In genomic region chr2:9235388-9236344, GRCh38 we compare ENCODE assay signal across 10 cellular contexts. TPM values are rescaled to one million over a fixed set of nuclear protein-coding genes. Genes with fewer than 3 reads are reported as not detected.
DNase-seq lines count a peak whose midpoint lies in the region; ATAC-seq and TF ChIP-seq lines count a peak whose summit lies in the region.
"Had no signal": no experiment of that assay in that cellular context is flagged by ENCODE, and none has a peak within 500 bp of the region (broad histone marks: within the 10 kb centered on the region; RNA-seq: fewer than 3 reads in every experiment).

No MANE protein-coding gene starts in this region.

- TF ChIP-seq CTCF in Caco-2 (IDR thresholded peaks at IDR 0.05; ENCODE audit: insufficient read depth in 1 of 2, low read depth in 1 of 2, low read length in 1 of 2, severe bottlenecking in 1 of 2, unreplicated experiment in 1 of 2), result no peak
- no peak for TF ChIP-seq CTCF in ovary (IDR thresholded peaks at IDR 0.05)

- DNase-seq in Caco-2 (no peak), SJSA1 (ENCODE audit: low read depth in 1 of 2, low spot score in 2 of 2) (peak in 1 of 2 experiments; percentile 90), fibroblast of gingiva (ENCODE audit: low read depth) (peak; percentile 44), ovary (peak in 2 of 5 donors; percentile 45 to 51), DMS79 treated with DMSO at 0.1 percent for 48 hours (lab: John Stamatoyannopoulos, UW) (no peak), NOMO-1 (lab: John Stamatoyannopoulos, UW; ENCODE audit: unreplicated experiment in 2 of 2) (no peak)
- DNase-seq: activated gamma-delta T cell, SIG-M5 had no signal

- peak overlapping the region; percentile 90 for H3K27ac Mint-ChIP-seq in Caco-2 (ENCODE audit: unreplicated experiment)

- no peaks in the 10 kb centered on the region for H3K27me3 Mint-ChIP-seq in Caco-2 (ENCODE audit: insufficient read depth, unreplicated experiment)

- POLR2A ChIA-PET in Caco-2 (lab: Charles Lee), result no interaction called here

- H3K36me3 Mint-ChIP-seq in Caco-2 (ENCODE audit: insufficient read depth, unreplicated experiment), result peaks cover 12% of the 10 kb centered on the region

- H3K27me3 ChIP-seq in Caco-2 (replicated peaks; ENCODE audit: control insufficient read depth, insufficient read depth, low read length), result no peaks in the 10 kb centered on the region
- no peaks in the 10 kb centered on the region for H3K27me3 ChIP-seq in SJSA1 (replicated peaks)
- H3K27me3 ChIP-seq in ovary, result no peaks in the 10 kb centered on the region

- BruUV-seq in Caco-2 (replicated peaks; lab: Mats Ljungman, UMichigan), result no TSS peak

- H3K4me1 ChIP-seq in Caco-2 (peaks cover 38% of the 10 kb centered on the region), SJSA1 (replicated peaks) (peaks cover 88% of the 10 kb centered on the region), ovary (ENCODE audit: insufficient read depth) (peaks cover 45% of the 10 kb centered on the region)

- WGBS in ovary, 3 donors, result 34 to 44% (median 35%) methylated on average over 20 of the region's 20 CpGs

- peak overlapping the region; percentile 38 for H3K4me3 Mint-ChIP-seq in Caco-2 (ENCODE audit: unreplicated experiment)

- no peak overlapping the region for H3K4me3 ChIP-seq in Caco-2 (ENCODE audit: low read depth, low read length)
- peak overlapping the region; percentile 8; the same call in 1 of the 2 replicates for H3K4me3 ChIP-seq in SJSA1
- H3K4me3 ChIP-seq in ovary, result no peak overlapping the region

- H3K36me3 ChIP-seq in Caco-2 (ENCODE audit: control insufficient read depth, insufficient read depth, low read length) (no peaks in the 10 kb centered on the region), SJSA1 (no peaks in the 10 kb centered on the region), ovary (no peaks in the 10 kb centered on the region)

- H3K27ac ChIP-seq in SJSA1 (peak overlapping the region; percentile 87), ovary (peak overlapping the region; percentile 41 to 61)

- no peak for TF ChIP-seq EP300 in ovary (IDR thresholded peaks at IDR 0.05)

- peaks cover 35% of the 10 kb centered on the region for H3K4me1 Mint-ChIP-seq in Caco-2 (ENCODE audit: low read depth, unreplicated experiment)

- ATAC-seq in GM21825 (IDR thresholded peaks at IDR 0.05; ENCODE audit: unreplicated experiment), result no peak
- no peak for ATAC-seq in HG02970 (IDR thresholded peaks at IDR 0.05; ENCODE audit: low FRiP score, unreplicated experiment)

- intact Hi-C loops in Caco-2 (cut with micrococcal nuclease; ENCODE audit: unreplicated experiment), result no loop called here
- intact Hi-C loops in ovary (cut with DNase I), result no loop called here

- H3K9me3 Mint-ChIP-seq in Caco-2 (ENCODE audit: unreplicated experiment), result no peaks in the 10 kb centered on the region

- H3K9me3 ChIP-seq in Caco-2, result no peaks in the 10 kb centered on the region
- H3K9me3 ChIP-seq in SJSA1 (replicated peaks), result no peaks in the 10 kb centered on the region
- H3K9me3 ChIP-seq in ovary, result no peaks in the 10 kb centered on the region

- CTCF ChIA-PET in Caco-2 (lab: Charles Lee), result interaction anchor here (0.5 to 1.1 kb wide), 2 partner anchors 27 to 1403 kb away, joined by 3 read pairs; no protein-coding TSS in a partner anchor

- no peak for TF ChIP-seq POLR2A in ovary (IDR thresholded peaks at IDR 0.05)

RNA-seq across cellular contexts. Expression of gene ASAP2, which starts 29.1 kb away (rescaled TPM):
- total RNA-seq in Caco-2 (2022), result 25.6 and 27.8 TPM in 2 replicates
- 12.9 and 15.5 TPM in 2 replicates for total RNA-seq in SJSA1 (2014; rRNA removed; shearing (Covaris generic))
- 10 to 100 TPM; 11.3 to 22.7 (median 17.3) TPM for total RNA-seq in ovary
- 10 to 100 TPM; 10.3 to 15.5 TPM for polyA plus RNA-seq in ovary
